ENCODE assay signal across 17 cellular contexts in the genomic region with DNA sequence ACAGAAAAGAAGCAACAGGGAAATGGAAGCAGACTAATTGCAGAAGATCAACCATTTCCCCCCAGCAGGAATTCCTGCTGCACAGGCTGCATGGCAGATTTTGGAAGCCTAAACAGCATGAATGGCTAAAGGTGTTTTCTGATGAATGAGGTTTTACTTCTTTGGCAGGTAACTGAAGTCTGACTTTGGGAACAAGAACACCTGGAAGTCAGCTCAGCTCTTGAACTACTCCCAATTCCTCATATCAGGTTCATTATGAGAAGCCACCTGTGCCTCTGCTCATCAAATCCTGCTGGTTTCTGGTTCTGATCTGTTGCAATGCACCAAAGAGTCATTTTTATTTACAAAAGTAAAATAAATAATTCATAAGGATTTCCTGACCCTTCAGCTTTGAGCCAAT.
DNase-seq lines count a peak whose midpoint lies in the region; ATAC-seq, FAIRE-seq and TF ChIP-seq lines count a peak whose summit lies in the region.
"Had no signal": no experiment of that assay in that cellular context is flagged by ENCODE, and none has a peak within 500 bp of the region (broad histone marks: within the 10 kb centered on the region; RNA-seq: fewer than 3 reads in every experiment).

No MANE protein-coding gene starts in this region.

- no peak overlapping the region for H3K27ac ChIP-seq in K562 (ENCODE audit: extremely low read depth, low read depth, low read length)
- no peak overlapping the region for H3K27ac ChIP-seq in H1 (ENCODE audit: low read depth, low read length)
- H3K27ac ChIP-seq in neural progenitor cell, result no peak overlapping the region
- no peak overlapping the region for H3K27ac ChIP-seq in CD4-positive, alpha-beta T cell (ENCODE audit: low read depth, low read length)
- H3K27ac ChIP-seq: GM23248 had no signal

- no peak overlapping the region for H2AK5ac ChIP-seq in H1 (ENCODE audit: low read depth, low read length)

- H4K20me1 ChIP-seq in K562 (replicated peaks; ENCODE audit: control insufficient read depth, insufficient read depth, low read length) (no peaks in the 10 kb centered on the region), H1 (replicated peaks in 1 of 2; ENCODE audit: control insufficient read depth in 1 of 2, insufficient read depth in 2 of 2, low read length in 2 of 2) (no peaks in the 10 kb centered on the region), neural progenitor cell (ENCODE audit: low read depth) (no peaks in the 10 kb centered on the region)

- no peak overlapping the region for H2BK120ac ChIP-seq in H1 (replicated peaks; ENCODE audit: low read depth, low read length)

- no peak overlapping the region for H2BK20ac ChIP-seq in H1 (ENCODE audit: low read length)

- no peak overlapping the region for H4K5ac ChIP-seq in H1 (ENCODE audit: insufficient read length, low read depth, low read length)

- H2AFZ ChIP-seq in K562 (ENCODE audit: low read depth, low read length), result peak overlapping the region; percentile 53
- no peak overlapping the region for H2AFZ ChIP-seq in H1 (ENCODE audit: low read length)
- H2AFZ ChIP-seq in neural progenitor cell (replicated peaks), result no peak overlapping the region
- H2AFZ ChIP-seq: GM23248 had no signal

- H2BK12ac ChIP-seq in H1 (ENCODE audit: low read depth, low read length), result no peak overlapping the region

- H3K36me3 ChIP-seq in K562 (ENCODE audit: control insufficient read depth, insufficient read depth, low read length) (no peaks in the 10 kb centered on the region), H1 (ENCODE audit: control insufficient read depth in 2 of 4, insufficient read depth in 4 of 4, low read length in 3 of 4) (no peaks in the 10 kb centered on the region; a peak in 1 of 8 replicates), neural progenitor cell (no peaks in the 10 kb centered on the region)
- H3K36me3 ChIP-seq: HAP-1 had no signal

- no peak overlapping the region for H3K4me3 ChIP-seq in K562
- no peak overlapping the region for H3K4me3 ChIP-seq in H1 (ENCODE audit: extremely low read depth in 1 of 4, insufficient read depth in 2 of 4, low read depth in 3 of 4, low read length in 4 of 4)
- no peak overlapping the region for H3K4me3 ChIP-seq in neural progenitor cell
- H3K4me3 ChIP-seq: GM23248, HAP-1 had no signal

- H3K27ac Mint-ChIP-seq in neural progenitor cell, result no peak overlapping the region
- no peak overlapping the region for H3K27ac Mint-ChIP-seq in CD4-positive, alpha-beta T cell
- H3K27ac Mint-ChIP-seq: CD8-positive, alpha-beta T cell had no signal

- H4K8ac ChIP-seq in H1 (ENCODE audit: extremely low read depth, insufficient read depth, low read length), result no peak overlapping the region

- no peak for DNase-seq in K562 (ENCODE audit: extremely low read depth in 1 of 4, low spot score in 3 of 4)
- no peak for DNase-seq in H1 (ENCODE audit: low read depth in 1 of 2, low spot score in 2 of 2)
- no peak for DNase-seq in neural progenitor cell (ENCODE audit: low spot score)
- DNase-seq in CD4-positive, alpha-beta T cell, result no peak
- DNase-seq in GM19238 (ENCODE audit: insufficient read length, low spot score), result no peak
- no peak for DNase-seq in HCEC 1CT
- DNase-seq: C1 segment of cervical spinal cord; CD8-positive, alpha-beta T cell; DMS153; DND-41 had no signal

- H3K9me3 ChIP-seq in K562 (replicated peaks; ENCODE audit: control insufficient read depth, insufficient read depth, low read depth, low read length) (no peaks in the 10 kb centered on the region), H1 (ENCODE audit: insufficient read depth in 2 of 2, low read depth in 1 of 2, low read length in 1 of 2) (no peaks in the 10 kb centered on the region), neural progenitor cell (ENCODE audit: low read depth) (no peaks in the 10 kb centered on the region)
- no peaks in the 10 kb centered on the region for H3K9me3 ChIP-seq in CD4-positive, alpha-beta T cell (ENCODE audit: control insufficient read depth, low read length)
- H3K9me3 ChIP-seq: Caco-2, HAP-1 had no signal

- BruUV-seq in K562 (replicated peaks; lab: Mats Ljungman, UMichigan), result no TSS peak

- H3K9ac ChIP-seq in K562 (ENCODE audit: insufficient read depth in 1 of 2, low read depth in 2 of 2, low read length in 2 of 2) (no peak overlapping the region), H1 (replicated peaks in 1 of 4; ENCODE audit: extremely low read depth in 1 of 4, low read depth in 3 of 4, low read length in 3 of 4) (no peak overlapping the region), neural progenitor cell (no peak overlapping the region)
- H3K9ac ChIP-seq: GM23248 had no signal

- no peak overlapping the region for H3K56ac ChIP-seq in H1 (replicated peaks; ENCODE audit: insufficient read length, low read depth, low read length)

- H3K4ac ChIP-seq in H1 (replicated peaks; ENCODE audit: insufficient read length, low read depth, low read length), result no peak overlapping the region

- in situ Hi-C loops in K562 (cut with MboI), result no loop called here

- no peak overlapping the region for H3K18ac ChIP-seq in H1 (ENCODE audit: extremely low read depth, low read length)

- POLR2A ChIA-PET in K562 (lab: Yijun Ruan, JAX) (interaction anchor here (1.3 kb wide), 1 partner anchor 35 kb away, joined by 3 read pairs; no protein-coding TSS in a partner anchor), H1 (lab: Charles Lee; ENCODE audit: partially characterized antibody) (interaction anchor here (0.8 kb wide), 1 partner anchor 225 kb away, joined by 3 read pairs; no protein-coding TSS in a partner anchor)
- POLR2A ChIA-PET in CD4-positive, alpha-beta T cell (lab: Charles Lee), result no interaction called here

- no peak for TF ChIP-seq RAD21 in K562 (CRISPR knock-in tag; conservative IDR thresholded peaks at IDR 0.05 in 1 of 2, IDR thresholded peaks at IDR 0.05 in 1 of 2)
- no peak for TF ChIP-seq RAD21 in H1 (IDR thresholded peaks at IDR 0.05 in 1 of 2, conservative IDR thresholded peaks at IDR 0.05 in 1 of 2; ENCODE audit: low read depth in 2 of 2, low read length in 2 of 2)

- no peak overlapping the region for H3K14ac ChIP-seq in H1 (ENCODE audit: insufficient read length)

- no peak overlapping the region for H3K23ac ChIP-seq in H1 (ENCODE audit: insufficient read length)

- no peaks in the 10 kb centered on the region for H3K36me3 Mint-ChIP-seq in neural progenitor cell
- H3K36me3 Mint-ChIP-seq in CD4-positive, alpha-beta T cell (ENCODE audit: low read depth), result no peaks in the 10 kb centered on the region
- H3K36me3 Mint-ChIP-seq: CD8-positive, alpha-beta T cell had no signal

- TF ChIP-seq CTCF in K562 (IDR thresholded peaks at IDR 0.05 in 2 of 3, conservative IDR thresholded peaks at IDR 0.05 in 1 of 3; ENCODE audit: insufficient read depth in 2 of 3, low read depth in 1 of 3, low read length in 3 of 3) (no peak), H1 (IDR thresholded peaks at IDR 0.05; ENCODE audit: control extremely low read depth in 1 of 3, insufficient read depth in 1 of 3, low read depth in 1 of 3, low read length in 3 of 3) (no peak), neural progenitor cell (IDR thresholded peaks at IDR 0.05) (no peak)
- TF ChIP-seq CTCF in CD4-positive, alpha-beta T cell (IDR thresholded peaks at IDR 0.05), result no peak

- H3K4me1 ChIP-seq in K562 (replicated peaks in 1 of 2; ENCODE audit: control insufficient read depth in 2 of 2, insufficient read depth in 2 of 2, low read length in 2 of 2) (no peaks in the 10 kb centered on the region; a peak in 1 of 5 replicates), H1 (replicated peaks in 1 of 4; ENCODE audit: control insufficient read depth in 3 of 4, insufficient read depth in 4 of 4, low read length in 3 of 4) (peaks cover 0 to 6% (median 2%) of the 10 kb centered on the region in 4 experiments; a peak in 4 of 7 replicates), neural progenitor cell (peaks cover 22% of the 10 kb centered on the region)
- H3K4me1 ChIP-seq: Caco-2 had no signal

- H3K27me3 Mint-ChIP-seq in neural progenitor cell (ENCODE audit: insufficient read depth, low read depth), result peaks cover 4% of the 10 kb centered on the region
- H3K27me3 Mint-ChIP-seq in CD4-positive, alpha-beta T cell, result no peaks in the 10 kb centered on the region

- H3K9me1 ChIP-seq in K562 (ENCODE audit: control insufficient read depth, insufficient read depth, low read length), result no peaks in the 10 kb centered on the region

- H3K23me2 ChIP-seq in H1 (ENCODE audit: low read depth, low read length), result no peaks in the 10 kb centered on the region

- no peak overlapping the region for H2BK5ac ChIP-seq in H1 (ENCODE audit: low read depth, low read length)

- TF ChIP-seq EP300 in K562 (IDR thresholded peaks at IDR 0.05; ENCODE audit: low read length) (no peak), H1 (IDR thresholded peaks at IDR 0.05; ENCODE audit: borderline replicate concordance in 1 of 2, low read depth in 2 of 2, low read length in 2 of 2) (no peak)

- H3K4me3 Mint-ChIP-seq in neural progenitor cell, result no peak overlapping the region
- no peak overlapping the region for H3K4me3 Mint-ChIP-seq in CD4-positive, alpha-beta T cell
- H3K4me3 Mint-ChIP-seq: CD8-positive, alpha-beta T cell had no signal

- FAIRE-seq in K562 (lab: Jason Lieb, UNC) (no peak), H1 (lab: Jason Lieb, UNC) (peak; percentile 19)
- FAIRE-seq: G401.6, GM12892, GM19239, H54 had no signal

- no peaks in the 10 kb centered on the region for H3K27me3 ChIP-seq in K562 (ENCODE audit: control insufficient read depth in 2 of 2, insufficient read depth in 2 of 2, low read length in 2 of 2)
- no peaks in the 10 kb centered on the region for H3K27me3 ChIP-seq in H1 (replicated peaks in 1 of 4; ENCODE audit: control insufficient read depth in 3 of 4, extremely low read depth in 1 of 4, insufficient read depth in 3 of 4, low read length in 3 of 4)
- H3K27me3 ChIP-seq in neural progenitor cell, result no peaks in the 10 kb centered on the region
- H3K27me3 ChIP-seq in CD4-positive, alpha-beta T cell (ENCODE audit: control insufficient read depth, insufficient read depth, low read length), result no peaks in the 10 kb centered on the region

- no peaks in the 10 kb centered on the region for H3K79me2 ChIP-seq in K562 (ENCODE audit: control insufficient read depth, insufficient read depth, low read length)
- no peaks in the 10 kb centered on the region for H3K79me2 ChIP-seq in H1 (ENCODE audit: control insufficient read depth in 1 of 2, insufficient read depth in 2 of 2, low read length in 2 of 2)
- no peaks in the 10 kb centered on the region for H3K79me2 ChIP-seq in neural progenitor cell (ENCODE audit: low read depth)

- no peak overlapping the region for H2BK15ac ChIP-seq in H1 (ENCODE audit: low read length)

- H4K91ac ChIP-seq in H1 (replicated peaks; ENCODE audit: insufficient read length, low read length), result no peak overlapping the region

- H3F3A ChIP-seq in neural progenitor cell (ENCODE audit: low read depth), result no peaks in the 10 kb centered on the region

- CTCF ChIA-PET in K562 (lab: Yijun Ruan, JAX; ENCODE audit: low intra/inter-chr PET ratio) (no interaction called here), H1 (lab: Charles Lee; ENCODE audit: partially characterized antibody) (interaction anchor here (0.7 to 1.7 kb wide), 8 partner anchors 9 to 227 kb away, joined by 3 to 6 read pairs (median 3); no protein-coding TSS in a partner anchor)
- CTCF ChIA-PET in CD4-positive, alpha-beta T cell (lab: Charles Lee), result no interaction called here

- TF ChIP-seq POLR2A in K562 (conservative IDR thresholded peaks at IDR 0.05) (no peak), H1 (IDR thresholded peaks at IDR 0.05; ENCODE audit: control extremely low read depth in 1 of 2, low read depth in 2 of 2, low read length in 2 of 2) (no peak)

- H3K79me1 ChIP-seq in H1 (ENCODE audit: low read depth, low read length), result no peaks in the 10 kb centered on the region

- H3K4me1 Mint-ChIP-seq in neural progenitor cell, result peaks cover 54% of the 10 kb centered on the region
- no peaks in the 10 kb centered on the region for H3K4me1 Mint-ChIP-seq in CD4-positive, alpha-beta T cell (ENCODE audit: low read depth)

- ATAC-seq in K562, result no peak
- no peak for ATAC-seq in CD4-positive, alpha-beta T cell (ENCODE audit: poor library complexity)
- ATAC-seq: CD8-positive, alpha-beta T cell had no signal

- H3K9me3 Mint-ChIP-seq in neural progenitor cell, result no peaks in the 10 kb centered on the region
- no peaks in the 10 kb centered on the region for H3K9me3 Mint-ChIP-seq in CD4-positive, alpha-beta T cell
- H3K9me3 Mint-ChIP-seq: CD8-positive, alpha-beta T cell had no signal

- H3K4me2 ChIP-seq in K562 (ENCODE audit: insufficient read depth, low read length), result no peak overlapping the region
- 0 out of 4 replicates have a peak overlapping the region, but pooled peaks of 1 of the 2 experiments have one; percentile 8 for H3K4me2 ChIP-seq in H1 (ENCODE audit: insufficient read depth in 1 of 2, low read depth in 2 of 2, low read length in 2 of 2)
- H3K4me2 ChIP-seq in neural progenitor cell, result peak overlapping the region; percentile 24

- intact Hi-C loops in K562 (cut with micrococcal nuclease), result no loop called here
- intact Hi-C loops in CD4-positive, alpha-beta T cell (cut with DNase I, micrococcal nuclease), result no loop called here
